In the genomic region with DNA sequence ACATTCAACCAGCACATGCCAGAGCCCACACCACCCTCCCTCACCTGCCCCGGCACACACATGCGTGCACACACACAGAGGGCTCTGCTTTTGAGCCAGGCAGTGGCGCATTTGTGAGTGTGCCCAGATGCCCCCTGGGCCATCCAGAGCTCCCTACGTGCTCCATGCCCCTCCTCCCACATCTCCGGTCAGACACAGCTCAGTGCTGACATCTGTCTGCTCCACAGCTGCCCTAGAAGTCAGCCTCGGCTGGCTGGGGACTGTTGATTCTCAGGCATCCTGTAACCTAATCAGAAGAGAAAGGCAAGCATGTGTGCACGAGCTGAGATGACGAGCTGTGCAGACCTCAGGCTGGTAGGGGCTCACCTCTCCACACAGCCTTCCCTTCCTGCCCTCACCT, we compare ENCODE assay signal across 18 cellular contexts.
DNase-seq lines count a peak whose midpoint lies in the region; ATAC-seq and TF ChIP-seq lines count a peak whose summit lies in the region.
"Had no signal": no experiment of that assay in that cellular context is flagged by ENCODE, and none has a peak within 500 bp of the region (broad histone marks: within the 10 kb centered on the region; RNA-seq: fewer than 3 reads in every experiment).

No MANE protein-coding gene starts in this region.

- DNase-seq in COLO668 (lab: John Stamatoyannopoulos, UW; ENCODE audit: unreplicated experiment) (peak; percentile 0), foreskin keratinocyte (no peak), neural progenitor cell (ENCODE audit: low spot score) (no peak), CD1c-positive myeloid dendritic cell (ENCODE audit: extremely low spot score) (no peak), mucosa of descending colon (no peak), NCI-H345 treated with DMSO at 0.1 percent for 48 hours (lab: John Stamatoyannopoulos, UW; ENCODE audit: unreplicated experiment) (no peak), HuH-7 (ENCODE audit: low spot score) (no peak)
- DNase-seq: activated CD4-positive, alpha-beta T cell treated with anti-CD3 and anti-CD28 coated beads, Interleukin-2, amount 50 U/mL, for 4 hours; colonic mucosa; kidney glomerular epithelial cell; NCI-H1092 treated with DMSO at 0.1 percent for 48 hours; NCI-H510A; OCI-M1; stimulated activated CD4-positive, alpha-beta T cell treated with anti-CD3 and anti-CD28 coated beads, Interleukin-15, amount 100 ng/mL, for 24 hours; stimulated activated naive CD8-positive, alpha-beta T cell treated with anti-CD3 and anti-CD28 coated beads, Interleukin-15, amount 100 ng/mL, for 72 hours; uterus had no signal

- intact Hi-C loops in mucosa of descending colon (cut with DNase I, micrococcal nuclease): no loop called here

- H3K4me3 Mint-ChIP-seq in neural progenitor cell: peak overlapping the region; percentile 33
- H3K4me3 Mint-ChIP-seq: stimulated activated naive CD8-positive, alpha-beta T cell treated with anti-CD3 and anti-CD28 coated beads, Interleukin-15, amount 100 ng/mL, for 72 hours had no signal

- H3K9me3 Mint-ChIP-seq in neural progenitor cell: no peaks in the 10 kb centered on the region
- H3K9me3 Mint-ChIP-seq: stimulated activated naive CD8-positive, alpha-beta T cell treated with anti-CD3 and anti-CD28 coated beads, Interleukin-15, amount 100 ng/mL, for 72 hours had no signal

- H3K4me3 ChIP-seq in neural progenitor cell: no peak overlapping the region
- H3K4me3 ChIP-seq in mucosa of descending colon: no peak overlapping the region
- H3K4me3 ChIP-seq: colonic mucosa, uterus had no signal

- H3K36me3 ChIP-seq in neural progenitor cell (no peaks in the 10 kb centered on the region), mucosa of descending colon (ENCODE audit: low read depth) (peaks cover 4% of the 10 kb centered on the region)
- H3K36me3 ChIP-seq: colonic mucosa, uterus had no signal

- no peak overlapping the region for H3K27ac ChIP-seq in foreskin keratinocyte
- no peak overlapping the region for H3K27ac ChIP-seq in neural progenitor cell
- H3K27ac ChIP-seq: colonic mucosa had no signal

- H3K4me1 ChIP-seq in foreskin keratinocyte: no peaks in the 10 kb centered on the region
- H3K4me1 ChIP-seq in neural progenitor cell: no peaks in the 10 kb centered on the region
- no peaks in the 10 kb centered on the region for H3K4me1 ChIP-seq in mucosa of descending colon (ENCODE audit: low read depth)
- H3K4me1 ChIP-seq: colonic mucosa had no signal

- peaks cover 28% of the 10 kb centered on the region for H3K36me3 Mint-ChIP-seq in neural progenitor cell

- H3K27me3 Mint-ChIP-seq in neural progenitor cell (ENCODE audit: insufficient read depth, low read depth): peaks cover 2% of the 10 kb centered on the region
- H3K27me3 Mint-ChIP-seq: progenitor cell of endocrine pancreas; stimulated activated naive CD8-positive, alpha-beta T cell treated with anti-CD3 and anti-CD28 coated beads, Interleukin-15, amount 100 ng/mL, for 72 hours had no signal

- H3K9me3 ChIP-seq in neural progenitor cell (ENCODE audit: low read depth) (no peaks in the 10 kb centered on the region), mucosa of descending colon (no peaks in the 10 kb centered on the region)
- H3K9me3 ChIP-seq: colonic mucosa, uterus had no signal

- no peaks in the 10 kb centered on the region for H3F3A ChIP-seq in neural progenitor cell (ENCODE audit: low read depth)

- no peaks in the 10 kb centered on the region for H3K79me2 ChIP-seq in neural progenitor cell (ENCODE audit: low read depth)

- TF ChIP-seq CTCF in foreskin keratinocyte (conservative IDR thresholded peaks at IDR 0.05) (peak; percentile 7), neural progenitor cell (IDR thresholded peaks at IDR 0.05) (no peak), mucosa of descending colon (IDR thresholded peaks at IDR 0.05) (no peak)

- H3K4me1 Mint-ChIP-seq in neural progenitor cell: peaks cover 8% of the 10 kb centered on the region

- H3K9ac ChIP-seq in neural progenitor cell: no peak overlapping the region

- H3K27me3 ChIP-seq in foreskin keratinocyte (no peaks in the 10 kb centered on the region), neural progenitor cell (no peaks in the 10 kb centered on the region)
- H3K27me3 ChIP-seq: colonic mucosa, uterus had no signal

- no peak overlapping the region for H2AFZ ChIP-seq in neural progenitor cell (replicated peaks)

- H4K20me1 ChIP-seq in neural progenitor cell (ENCODE audit: low read depth): peaks cover 5% of the 10 kb centered on the region

- no peak overlapping the region for H3K4me2 ChIP-seq in neural progenitor cell

- H3K27ac Mint-ChIP-seq in neural progenitor cell: no peak overlapping the region
- H3K27ac Mint-ChIP-seq: stimulated activated naive CD8-positive, alpha-beta T cell treated with anti-CD3 and anti-CD28 coated beads, Interleukin-15, amount 100 ng/mL, for 72 hours had no signal

- ATAC-seq in foreskin keratinocyte (no peak), mucosa of descending colon (no peak)
- ATAC-seq: stimulated activated naive CD8-positive, alpha-beta T cell treated with anti-CD3 and anti-CD28 coated beads, Interleukin-15, amount 100 ng/mL, for 72 hours had no signal

TF ChIP-seq in PFSK-1, 5 proteins besides CTCF, POLR2A, EP300 and RAD21:
- TF ChIP-seq TAF1 (IDR thresholded peaks at IDR 0.05; ENCODE audit: borderline replicate concordance, insufficient read depth, low read length) (no peak), FOXP2 (optimal IDR thresholded peaks at IDR 0.05; ENCODE audit: borderline replicate concordance, extremely low read depth, extremely low read length, insufficient read depth) (peak; percentile 67)
